ENCODE assay signal across 12 cellular contexts in the genomic region with DNA sequence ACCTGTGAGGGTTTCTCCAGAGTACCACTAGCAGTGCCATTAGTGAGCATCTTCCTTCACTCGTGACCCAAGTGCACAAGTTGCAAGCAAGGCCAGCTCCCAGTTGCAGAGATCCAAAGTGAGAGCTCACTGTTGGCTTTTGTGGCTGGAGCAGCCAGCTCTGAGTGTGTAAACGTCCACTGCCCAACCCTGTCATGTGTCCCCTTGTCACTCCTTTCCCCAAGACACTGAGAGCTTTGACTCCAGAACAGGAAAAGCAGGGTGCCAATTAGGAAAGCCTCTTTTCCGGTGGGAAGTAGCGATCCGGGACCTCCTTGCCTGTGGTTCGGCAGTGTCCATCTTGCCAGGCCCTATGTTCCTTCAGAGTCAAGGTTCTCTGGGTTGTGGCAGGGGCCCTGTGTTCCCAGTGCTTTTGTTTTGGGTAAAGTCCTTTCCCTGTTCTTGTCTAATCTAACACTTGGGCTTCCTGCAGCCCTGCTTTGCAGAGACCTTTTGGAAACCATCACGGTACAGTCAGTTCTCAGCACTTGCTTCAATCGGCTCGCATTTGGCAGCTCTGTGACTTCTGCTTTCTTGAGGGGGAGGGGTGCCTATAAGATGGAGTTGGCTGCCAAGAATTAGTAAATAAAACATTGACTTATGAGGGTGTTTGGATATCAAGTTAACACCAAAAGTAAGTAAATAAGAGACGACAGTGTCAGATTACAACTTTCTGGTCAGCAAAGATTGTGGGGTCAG.
DNase-seq lines count a peak whose midpoint lies in the region; ATAC-seq and TF ChIP-seq lines count a peak whose summit lies in the region.
"Had no signal": no experiment of that assay in that cellular context is flagged by ENCODE, and none has a peak within 500 bp of the region (broad histone marks: within the 10 kb centered on the region; RNA-seq: fewer than 3 reads in every experiment).

No MANE protein-coding gene starts in this region.

- no peak for DNase-seq in activated CD4-positive, alpha-beta T cell treated with anti-CD3 and anti-CD28 coated beads, Interleukin-2, amount 10 ng/mL, durations not matched to agents 7 days and 5 days
- no peak for DNase-seq in activated CD4-positive, alpha-beta T cell treated with anti-CD3 and anti-CD28 coated beads, Interleukin-2, amount 50 U/mL, for 48 hours
- DNase-seq in endothelial cell (ENCODE audit: low spot score), result no peak
- DNase-seq in memory B cell (ENCODE audit: low spot score in 2 of 2), result no peak
- DNase-seq in mucosa of gallbladder (ENCODE audit: low spot score), result no peak
- no peak for DNase-seq in NCI-H510A treated with DMSO at 0.1 percent for 48 hours (lab: John Stamatoyannopoulos, UW)
- no peak for DNase-seq in D341Med (ENCODE audit: low spot score)
- DNase-seq: activated CD4-positive, alpha-beta T cell treated with anti-CD3 and anti-CD28 coated beads for 36 hours; HCEC 1CT; NCI-H1930 had no signal

- H3K27me3 Mint-ChIP-seq in activated CD4-positive, alpha-beta T cell treated with anti-CD3 and anti-CD28 coated beads, Interleukin-2, amount 10 ng/mL, durations not matched to agents 7 days and 5 days, result no peaks in the 10 kb centered on the region
- H3K27me3 Mint-ChIP-seq in endothelial cell (ENCODE audit: unreplicated experiment) (peaks cover 4% of the 10 kb centered on the region), memory B cell (no peaks in the 10 kb centered on the region)
- H3K27me3 Mint-ChIP-seq: activated CD4-positive, alpha-beta T cell treated with anti-CD3 and anti-CD28 coated beads for 36 hours had no signal

- ATAC-seq in memory B cell (ENCODE audit: low read depth), result no peak
- no peak for ATAC-seq in HG03039 (IDR thresholded peaks at IDR 0.05; ENCODE audit: unreplicated experiment)
- ATAC-seq: activated CD4-positive, alpha-beta T cell treated with anti-CD3 and anti-CD28 coated beads for 36 hours had no signal

- CTCF ChIA-PET in activated CD4-positive, alpha-beta T cell treated with anti-CD3 and anti-CD28 coated beads, Interleukin-2, amount 10 ng/mL, durations not matched to agents 7 days and 5 days (lab: Charles Lee), result interaction anchor here (0.9 to 1.2 kb wide), 2 partner anchors 9 to 18 kb away, joined by 3 to 4 read pairs; no protein-coding TSS in a partner anchor

- H3K36me3 Mint-ChIP-seq in activated CD4-positive, alpha-beta T cell treated with anti-CD3 and anti-CD28 coated beads, Interleukin-2, amount 10 ng/mL, durations not matched to agents 7 days and 5 days (ENCODE audit: low read depth), result peaks cover 19% of the 10 kb centered on the region
- peaks cover 58% of the 10 kb centered on the region for H3K36me3 Mint-ChIP-seq in endothelial cell (ENCODE audit: low read depth, unreplicated experiment)
- peaks cover 20% of the 10 kb centered on the region for H3K36me3 Mint-ChIP-seq in memory B cell

- H3K4me1 Mint-ChIP-seq in activated CD4-positive, alpha-beta T cell treated with anti-CD3 and anti-CD28 coated beads, Interleukin-2, amount 10 ng/mL, durations not matched to agents 7 days and 5 days, result peaks cover 28% of the 10 kb centered on the region
- H3K4me1 Mint-ChIP-seq in endothelial cell (ENCODE audit: unreplicated experiment), result no peaks in the 10 kb centered on the region
- peaks cover 30% of the 10 kb centered on the region for H3K4me1 Mint-ChIP-seq in memory B cell

- POLR2A ChIA-PET in activated CD4-positive, alpha-beta T cell treated with anti-CD3 and anti-CD28 coated beads, Interleukin-2, amount 10 ng/mL, durations not matched to agents 7 days and 5 days (lab: Charles Lee), result no interaction called here

- peak overlapping the region; percentile 57 for H3K27ac Mint-ChIP-seq in activated CD4-positive, alpha-beta T cell treated with anti-CD3 and anti-CD28 coated beads, Interleukin-2, amount 10 ng/mL, durations not matched to agents 7 days and 5 days
- no peak overlapping the region for H3K27ac Mint-ChIP-seq in endothelial cell (ENCODE audit: unreplicated experiment)
- H3K27ac Mint-ChIP-seq in memory B cell, result peak overlapping the region; percentile 63
- H3K27ac Mint-ChIP-seq: activated CD4-positive, alpha-beta T cell treated with anti-CD3 and anti-CD28 coated beads for 36 hours; activated T-helper 2 cell treated with anti-CD3 and anti-CD28 coated beads, Interferon-gamma antibody, Interleukin-2, Interleukin-4, amounts not matched to agents 10 μg/mL and 5 μg/mL and 100 μg/mL, durations not matched to agents 14 hours and 24 hours and 36 hours had no signal

- H3K9me3 Mint-ChIP-seq in activated CD4-positive, alpha-beta T cell treated with anti-CD3 and anti-CD28 coated beads, Interleukin-2, amount 10 ng/mL, durations not matched to agents 7 days and 5 days, result no peaks in the 10 kb centered on the region
- H3K9me3 Mint-ChIP-seq in endothelial cell (ENCODE audit: unreplicated experiment), result no peaks in the 10 kb centered on the region
- H3K9me3 Mint-ChIP-seq in memory B cell, result no peaks in the 10 kb centered on the region
- H3K9me3 Mint-ChIP-seq: activated T-helper 2 cell treated with anti-CD3 and anti-CD28 coated beads, Interferon-gamma antibody, Interleukin-2, Interleukin-4, amounts not matched to agents 10 μg/mL and 5 μg/mL and 100 μg/mL, durations not matched to agents 14 hours and 24 hours and 36 hours had no signal

- no peak overlapping the region for H3K4me3 Mint-ChIP-seq in activated CD4-positive, alpha-beta T cell treated with anti-CD3 and anti-CD28 coated beads, Interleukin-2, amount 10 ng/mL, durations not matched to agents 7 days and 5 days
- H3K4me3 Mint-ChIP-seq in endothelial cell (ENCODE audit: unreplicated experiment), result peak overlapping the region; percentile 42
- H3K4me3 Mint-ChIP-seq in memory B cell, result peak overlapping the region; percentile 58
- H3K4me3 Mint-ChIP-seq: activated CD4-positive, alpha-beta T cell treated with anti-CD3 and anti-CD28 coated beads for 36 hours had no signal

- no peak for TF ChIP-seq CTCF in endothelial cell (IDR thresholded peaks at IDR 0.05; ENCODE audit: unreplicated experiment)
